Comparison of ENCODE assay signal across 1 cellular context in genomic region chr2:178072383-178073301, GRCh38.
TF ChIP-seq lines count a peak whose summit lies in the region.

Gene PDE11A, minus strand, starts transcription at chr2:178072777. Its CDS starts 340 bp downstream, at chr2:178072437.

TF ChIP-seq in WTC11, 78 proteins besides CTCF, POLR2A, EP300 and RAD21 (continues in another document):
- TF ChIP-seq STAT6 (CRISPR knock-in tag; conservative IDR thresholded peaks at IDR 0.05; ENCODE audit: low read depth) (no peak), ATF3 (CRISPR knock-in tag; conservative IDR thresholded peaks at IDR 0.05) (no peak), FOXP1 (CRISPR knock-in tag; IDR thresholded peaks at IDR 0.05; ENCODE audit: borderline replicate concordance) (peak; percentile 48; the same call in 1 of the 2 replicates), PREB (CRISPR knock-in tag; IDR thresholded peaks at IDR 0.05; ENCODE audit: borderline replicate concordance) (no peak), NR1H2 (CRISPR knock-in tag; IDR thresholded peaks at IDR 0.05) (no peak), SP1 (CRISPR knock-in tag; conservative IDR thresholded peaks at IDR 0.05) (no peak), ATF6 (CRISPR knock-in tag; IDR thresholded peaks at IDR 0.05) (no peak), SOX15 (CRISPR knock-in tag; IDR thresholded peaks at IDR 0.05) (no peak), FOXK1 (CRISPR knock-in tag; IDR thresholded peaks at IDR 0.05) (peak; percentile 25; the same call in 1 of the 2 replicates), NFE2L1 (CRISPR knock-in tag; IDR thresholded peaks at IDR 0.05) (0 out of 2 replicates have a peak, but pooled peaks have one; percentile 20), TEAD4 (CRISPR knock-in tag; IDR thresholded peaks at IDR 0.05) (no peak), KAT7 (CRISPR knock-in tag; IDR thresholded peaks at IDR 0.05; ENCODE audit: borderline replicate concordance) (peak; percentile 76; the same call in 1 of the 2 replicates), ZNF423 (CRISPR knock-in tag; IDR thresholded peaks at IDR 0.05) (no peak), FOXP4 (CRISPR knock-in tag; IDR thresholded peaks at IDR 0.05) (peak; percentile 71), HMGXB4 (CRISPR knock-in tag; IDR thresholded peaks at IDR 0.05) (no peak), FOXJ3 (CRISPR knock-in tag; IDR thresholded peaks at IDR 0.05; ENCODE audit: borderline replicate concordance) (no peak), IRF2 (CRISPR knock-in tag; IDR thresholded peaks at IDR 0.05; ENCODE audit: borderline replicate concordance, low read depth) (no peak), TEAD1 (CRISPR knock-in tag; IDR thresholded peaks at IDR 0.05) (no peak), CREB1 (CRISPR knock-in tag; IDR thresholded peaks at IDR 0.05) (0 out of 2 replicates have a peak, but pooled peaks have one; percentile 14), ARID4B (CRISPR knock-in tag; IDR thresholded peaks at IDR 0.05; ENCODE audit: borderline replicate concordance) (peak; percentile 76; the same call in 1 of the 2 replicates), GABPB1 (CRISPR knock-in tag; IDR thresholded peaks at IDR 0.05) (peak; percentile 43), ZNF121 (CRISPR knock-in tag; IDR thresholded peaks at IDR 0.05) (no peak), ZBTB43 (CRISPR knock-in tag; IDR thresholded peaks at IDR 0.05) (peak; percentile 23; the same call in 1 of the 2 replicates), E2F5 (CRISPR knock-in tag; IDR thresholded peaks at IDR 0.05) (no peak), OVOL2 (CRISPR knock-in tag; IDR thresholded peaks at IDR 0.05; ENCODE audit: borderline replicate concordance) (no peak), ZNF317 (CRISPR knock-in tag; IDR thresholded peaks at IDR 0.05; ENCODE audit: borderline replicate concordance, low read depth) (no peak), ZNF425 (CRISPR knock-in tag; conservative IDR thresholded peaks at IDR 0.05) (no peak), ZNF281 (CRISPR knock-in tag; IDR thresholded peaks at IDR 0.05) (no peak)
